ENCODE assay signal across 1 cellular context in the genomic region with DNA sequence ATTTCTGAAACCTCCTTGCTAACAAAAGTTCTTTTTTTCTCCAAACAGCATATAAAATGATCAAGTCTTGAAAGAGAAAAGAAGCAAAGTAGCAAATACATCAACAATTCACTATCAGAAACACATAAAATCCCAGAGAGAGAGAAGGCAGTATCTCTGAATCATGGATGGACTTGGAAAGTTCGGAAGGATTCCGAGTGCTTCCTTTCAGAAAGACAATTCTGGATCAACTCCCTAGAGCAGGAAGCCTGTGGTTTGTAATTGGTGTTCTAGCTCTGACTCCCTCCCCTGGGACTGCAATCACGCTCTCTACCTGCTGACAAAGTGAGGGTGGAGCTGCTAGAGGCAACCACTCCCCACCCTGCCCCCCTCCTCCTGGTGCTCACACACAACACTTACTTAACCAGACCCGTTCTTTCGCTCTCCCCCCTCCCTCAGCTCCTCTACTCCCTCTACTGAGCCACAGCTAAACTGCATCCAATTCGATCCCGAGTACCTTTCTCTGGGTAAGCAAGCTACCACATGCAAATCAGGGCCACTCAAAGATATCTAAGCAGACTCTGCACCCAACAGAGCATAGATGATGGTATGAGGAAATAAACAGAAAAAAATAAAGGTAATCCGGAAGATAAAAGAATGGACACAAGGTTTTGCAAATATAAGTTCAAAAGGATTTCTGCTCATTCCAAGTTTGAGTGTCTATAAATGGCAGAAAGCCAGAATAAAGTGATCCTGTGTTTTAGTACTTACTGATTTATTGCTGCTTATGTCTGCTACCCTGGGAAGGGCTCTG.
TF ChIP-seq lines count a peak whose summit lies in the region.

A gene (minus strand): TSS at position 235 of the 793 bp plus-strand sequence. CDS start 1,957 bp downstream, outside the sequence.

TF ChIP-seq in HEK293, 187 proteins besides CTCF, POLR2A, EP300 and RAD21 (continued from another document and continues in another):
- TF ChIP-seq, protein P1, sequence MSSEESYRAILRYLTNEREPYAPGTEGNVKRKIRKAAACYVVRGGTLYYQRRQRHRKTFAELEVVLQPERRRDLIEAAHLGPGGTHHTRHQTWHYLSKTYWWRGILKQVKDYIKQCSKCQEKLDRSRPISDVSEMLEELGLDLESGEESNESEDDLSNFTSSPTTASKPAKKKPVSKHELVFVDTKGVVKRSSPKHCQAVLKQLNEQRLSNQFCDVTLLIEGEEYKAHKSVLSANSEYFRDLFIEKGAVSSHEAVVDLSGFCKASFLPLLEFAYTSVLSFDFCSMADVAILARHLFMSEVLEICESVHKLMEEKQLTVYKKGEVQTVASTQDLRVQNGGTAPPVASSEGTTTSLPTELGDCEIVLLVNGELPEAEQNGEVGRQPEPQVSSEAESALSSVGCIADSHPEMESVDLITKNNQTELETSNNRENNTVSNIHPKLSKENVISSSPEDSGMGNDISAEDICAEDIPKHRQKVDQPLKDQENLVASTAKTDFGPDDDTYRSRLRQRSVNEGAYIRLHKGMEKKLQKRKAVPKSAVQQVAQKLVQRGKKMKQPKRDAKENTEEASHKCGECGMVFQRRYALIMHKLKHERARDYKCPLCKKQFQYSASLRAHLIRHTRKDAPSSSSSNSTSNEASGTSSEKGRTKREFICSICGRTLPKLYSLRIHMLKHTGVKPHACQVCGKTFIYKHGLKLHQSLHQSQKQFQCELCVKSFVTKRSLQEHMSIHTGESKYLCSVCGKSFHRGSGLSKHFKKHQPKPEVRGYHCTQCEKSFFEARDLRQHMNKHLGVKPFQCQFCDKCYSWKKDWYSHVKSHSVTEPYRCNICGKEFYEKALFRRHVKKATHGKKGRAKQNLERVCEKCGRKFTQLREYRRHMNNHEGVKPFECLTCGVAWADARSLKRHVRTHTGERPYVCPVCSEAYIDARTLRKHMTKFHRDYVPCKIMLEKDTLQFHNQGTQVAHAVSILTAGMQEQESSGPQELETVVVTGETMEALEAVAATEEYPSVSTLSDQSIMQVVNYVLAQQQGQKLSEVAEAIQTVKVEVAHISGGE (tag by site-specific recombination; conservative IDR thresholded peaks at IDR 0.05; ENCODE audit: low read depth): peak; percentile 61
- TF ChIP-seq, protein P2, sequence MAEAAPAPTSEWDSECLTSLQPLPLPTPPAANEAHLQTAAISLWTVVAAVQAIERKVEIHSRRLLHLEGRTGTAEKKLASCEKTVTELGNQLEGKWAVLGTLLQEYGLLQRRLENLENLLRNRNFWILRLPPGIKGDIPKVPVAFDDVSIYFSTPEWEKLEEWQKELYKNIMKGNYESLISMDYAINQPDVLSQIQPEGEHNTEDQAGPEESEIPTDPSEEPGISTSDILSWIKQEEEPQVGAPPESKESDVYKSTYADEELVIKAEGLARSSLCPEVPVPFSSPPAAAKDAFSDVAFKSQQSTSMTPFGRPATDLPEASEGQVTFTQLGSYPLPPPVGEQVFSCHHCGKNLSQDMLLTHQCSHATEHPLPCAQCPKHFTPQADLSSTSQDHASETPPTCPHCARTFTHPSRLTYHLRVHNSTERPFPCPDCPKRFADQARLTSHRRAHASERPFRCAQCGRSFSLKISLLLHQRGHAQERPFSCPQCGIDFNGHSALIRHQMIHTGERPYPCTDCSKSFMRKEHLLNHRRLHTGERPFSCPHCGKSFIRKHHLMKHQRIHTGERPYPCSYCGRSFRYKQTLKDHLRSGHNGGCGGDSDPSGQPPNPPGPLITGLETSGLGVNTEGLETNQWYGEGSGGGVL (tag by site-specific recombination; IDR thresholded peaks at IDR 0.05): peak; percentile 99
- peak; percentile 73 for TF ChIP-seq KLF10 (tag by site-specific recombination; IDR thresholded peaks at IDR 0.05)
- no peak for TF ChIP-seq ZNF133 (tag by site-specific recombination; IDR thresholded peaks at IDR 0.05)
- TF ChIP-seq ZNF23 (tag by site-specific recombination; IDR thresholded peaks at IDR 0.05; ENCODE audit: borderline replicate concordance): no peak
- peak; percentile 91 for TF ChIP-seq ZNF2 (tag by site-specific recombination; IDR thresholded peaks at IDR 0.05)
- TF ChIP-seq ZNF626 (tag by site-specific recombination; IDR thresholded peaks at IDR 0.05): no peak
- TF ChIP-seq, protein P3, sequence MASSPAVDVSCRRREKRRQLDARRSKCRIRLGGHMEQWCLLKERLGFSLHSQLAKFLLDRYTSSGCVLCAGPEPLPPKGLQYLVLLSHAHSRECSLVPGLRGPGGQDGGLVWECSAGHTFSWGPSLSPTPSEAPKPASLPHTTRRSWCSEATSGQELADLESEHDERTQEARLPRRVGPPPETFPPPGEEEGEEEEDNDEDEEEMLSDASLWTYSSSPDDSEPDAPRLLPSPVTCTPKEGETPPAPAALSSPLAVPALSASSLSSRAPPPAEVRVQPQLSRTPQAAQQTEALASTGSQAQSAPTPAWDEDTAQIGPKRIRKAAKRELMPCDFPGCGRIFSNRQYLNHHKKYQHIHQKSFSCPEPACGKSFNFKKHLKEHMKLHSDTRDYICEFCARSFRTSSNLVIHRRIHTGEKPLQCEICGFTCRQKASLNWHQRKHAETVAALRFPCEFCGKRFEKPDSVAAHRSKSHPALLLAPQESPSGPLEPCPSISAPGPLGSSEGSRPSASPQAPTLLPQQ (tag by site-specific recombination; IDR thresholded peaks at IDR 0.05): peak; percentile 66; the same call in 1 of the 2 replicates
- TF ChIP-seq, protein P4, sequence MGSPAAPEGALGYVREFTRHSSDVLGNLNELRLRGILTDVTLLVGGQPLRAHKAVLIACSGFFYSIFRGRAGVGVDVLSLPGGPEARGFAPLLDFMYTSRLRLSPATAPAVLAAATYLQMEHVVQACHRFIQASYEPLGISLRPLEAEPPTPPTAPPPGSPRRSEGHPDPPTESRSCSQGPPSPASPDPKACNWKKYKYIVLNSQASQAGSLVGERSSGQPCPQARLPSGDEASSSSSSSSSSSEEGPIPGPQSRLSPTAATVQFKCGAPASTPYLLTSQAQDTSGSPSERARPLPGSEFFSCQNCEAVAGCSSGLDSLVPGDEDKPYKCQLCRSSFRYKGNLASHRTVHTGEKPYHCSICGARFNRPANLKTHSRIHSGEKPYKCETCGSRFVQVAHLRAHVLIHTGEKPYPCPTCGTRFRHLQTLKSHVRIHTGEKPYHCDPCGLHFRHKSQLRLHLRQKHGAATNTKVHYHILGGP (tag by site-specific recombination; IDR thresholded peaks at IDR 0.05): no peak
- peak; percentile 73; the same call in 1 of the 2 replicates for TF ChIP-seq ZNF391 (tag by site-specific recombination; IDR thresholded peaks at IDR 0.05; ENCODE audit: borderline replicate concordance, low read depth)
- TF ChIP-seq ZNF248 (tag by site-specific recombination; IDR thresholded peaks at IDR 0.05): no peak
- TF ChIP-seq ZNF174 (tag by site-specific recombination; IDR thresholded peaks at IDR 0.05): no peak
- no peak for TF ChIP-seq ZNF175 (tag by site-specific recombination; IDR thresholded peaks at IDR 0.05)
- TF ChIP-seq GLIS2 (tag by site-specific recombination; IDR thresholded peaks at IDR 0.05): peak; percentile 87
- no peak for TF ChIP-seq ZNF121 (tag by site-specific recombination; IDR thresholded peaks at IDR 0.05)
- TF ChIP-seq ZNF600 (tag by site-specific recombination; IDR thresholded peaks at IDR 0.05): peak; percentile 96; the same call in 1 of the 2 replicates
- no peak for TF ChIP-seq ZNF830 (tag by site-specific recombination; IDR thresholded peaks at IDR 0.05; ENCODE audit: low read depth)
- no peak for TF ChIP-seq ZNF529 (tag by site-specific recombination; IDR thresholded peaks at IDR 0.05; ENCODE audit: insufficient replicate concordance)
- no peak for TF ChIP-seq ZNF114 (tag by site-specific recombination; IDR thresholded peaks at IDR 0.05)
- no peak for TF ChIP-seq RBAK (tag by site-specific recombination; IDR thresholded peaks at IDR 0.05)
- no peak for TF ChIP-seq ZBTB20 (tag by site-specific recombination; IDR thresholded peaks at IDR 0.05)
- TF ChIP-seq, protein P5, sequence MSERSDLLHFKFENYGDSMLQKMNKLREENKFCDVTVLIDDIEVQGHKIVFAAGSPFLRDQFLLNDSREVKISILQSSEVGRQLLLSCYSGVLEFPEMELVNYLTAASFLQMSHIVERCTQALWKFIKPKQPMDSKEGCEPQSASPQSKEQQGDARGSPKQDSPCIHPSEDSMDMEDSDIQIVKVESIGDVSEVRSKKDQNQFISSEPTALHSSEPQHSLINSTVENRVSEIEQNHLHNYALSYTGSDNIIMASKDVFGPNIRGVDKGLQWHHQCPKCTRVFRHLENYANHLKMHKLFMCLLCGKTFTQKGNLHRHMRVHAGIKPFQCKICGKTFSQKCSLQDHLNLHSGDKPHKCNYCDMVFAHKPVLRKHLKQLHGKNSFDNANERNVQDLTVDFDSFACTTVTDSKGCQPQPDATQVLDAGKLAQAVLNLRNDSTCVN (tag by site-specific recombination; optimal IDR thresholded peaks at IDR 0.05): no peak
- TF ChIP-seq, protein P6, sequence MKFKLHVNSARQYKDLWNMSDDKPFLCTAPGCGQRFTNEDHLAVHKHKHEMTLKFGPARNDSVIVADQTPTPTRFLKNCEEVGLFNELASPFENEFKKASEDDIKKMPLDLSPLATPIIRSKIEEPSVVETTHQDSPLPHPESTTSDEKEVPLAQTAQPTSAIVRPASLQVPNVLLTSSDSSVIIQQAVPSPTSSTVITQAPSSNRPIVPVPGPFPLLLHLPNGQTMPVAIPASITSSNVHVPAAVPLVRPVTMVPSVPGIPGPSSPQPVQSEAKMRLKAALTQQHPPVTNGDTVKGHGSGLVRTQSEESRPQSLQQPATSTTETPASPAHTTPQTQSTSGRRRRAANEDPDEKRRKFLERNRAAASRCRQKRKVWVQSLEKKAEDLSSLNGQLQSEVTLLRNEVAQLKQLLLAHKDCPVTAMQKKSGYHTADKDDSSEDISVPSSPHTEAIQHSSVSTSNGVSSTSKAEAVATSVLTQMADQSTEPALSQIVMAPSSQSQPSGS (tag by site-specific recombination; IDR thresholded peaks at IDR 0.05; ENCODE audit: low read depth): peak; percentile 49; the same call in 1 of the 2 replicates
- TF ChIP-seq, protein P7, sequence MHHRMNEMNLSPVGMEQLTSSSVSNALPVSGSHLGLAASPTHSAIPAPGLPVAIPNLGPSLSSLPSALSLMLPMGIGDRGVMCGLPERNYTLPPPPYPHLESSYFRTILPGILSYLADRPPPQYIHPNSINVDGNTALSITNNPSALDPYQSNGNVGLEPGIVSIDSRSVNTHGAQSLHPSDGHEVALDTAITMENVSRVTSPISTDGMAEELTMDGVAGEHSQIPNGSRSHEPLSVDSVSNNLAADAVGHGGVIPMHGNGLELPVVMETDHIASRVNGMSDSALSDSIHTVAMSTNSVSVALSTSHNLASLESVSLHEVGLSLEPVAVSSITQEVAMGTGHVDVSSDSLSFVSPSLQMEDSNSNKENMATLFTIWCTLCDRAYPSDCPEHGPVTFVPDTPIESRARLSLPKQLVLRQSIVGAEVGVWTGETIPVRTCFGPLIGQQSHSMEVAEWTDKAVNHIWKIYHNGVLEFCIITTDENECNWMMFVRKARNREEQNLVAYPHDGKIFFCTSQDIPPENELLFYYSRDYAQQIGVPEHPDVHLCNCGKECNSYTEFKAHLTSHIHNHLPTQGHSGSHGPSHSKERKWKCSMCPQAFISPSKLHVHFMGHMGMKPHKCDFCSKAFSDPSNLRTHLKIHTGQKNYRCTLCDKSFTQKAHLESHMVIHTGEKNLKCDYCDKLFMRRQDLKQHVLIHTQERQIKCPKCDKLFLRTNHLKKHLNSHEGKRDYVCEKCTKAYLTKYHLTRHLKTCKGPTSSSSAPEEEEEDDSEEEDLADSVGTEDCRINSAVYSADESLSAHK (tag by site-specific recombination; IDR thresholded peaks at IDR 0.05): peak; percentile 79
- TF ChIP-seq ZNF202 (tag by site-specific recombination; IDR thresholded peaks at IDR 0.05; ENCODE audit: borderline replicate concordance): no peak
- no peak for TF ChIP-seq YY2 (tag by site-specific recombination; IDR thresholded peaks at IDR 0.05)
- no peak for TF ChIP-seq ZNF169 (tag by site-specific recombination; IDR thresholded peaks at IDR 0.05)
- TF ChIP-seq, protein P8, sequence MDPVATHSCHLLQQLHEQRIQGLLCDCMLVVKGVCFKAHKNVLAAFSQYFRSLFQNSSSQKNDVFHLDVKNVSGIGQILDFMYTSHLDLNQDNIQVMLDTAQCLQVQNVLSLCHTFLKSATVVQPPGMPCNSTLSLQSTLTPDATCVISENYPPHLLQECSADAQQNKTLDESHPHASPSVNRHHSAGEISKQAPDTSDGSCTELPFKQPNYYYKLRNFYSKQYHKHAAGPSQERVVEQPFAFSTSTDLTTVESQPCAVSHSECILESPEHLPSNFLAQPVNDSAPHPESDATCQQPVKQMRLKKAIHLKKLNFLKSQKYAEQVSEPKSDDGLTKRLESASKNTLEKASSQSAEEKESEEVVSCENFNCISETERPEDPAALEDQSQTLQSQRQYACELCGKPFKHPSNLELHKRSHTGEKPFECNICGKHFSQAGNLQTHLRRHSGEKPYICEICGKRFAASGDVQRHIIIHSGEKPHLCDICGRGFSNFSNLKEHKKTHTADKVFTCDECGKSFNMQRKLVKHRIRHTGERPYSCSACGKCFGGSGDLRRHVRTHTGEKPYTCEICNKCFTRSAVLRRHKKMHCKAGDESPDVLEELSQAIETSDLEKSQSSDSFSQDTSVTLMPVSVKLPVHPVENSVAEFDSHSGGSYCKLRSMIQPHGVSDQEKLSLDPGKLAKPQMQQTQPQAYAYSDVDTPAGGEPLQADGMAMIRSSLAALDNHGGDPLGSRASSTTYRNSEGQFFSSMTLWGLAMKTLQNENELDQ (tag by site-specific recombination; IDR thresholded peaks at IDR 0.05; ENCODE audit: low read depth): no peak
- no peak for TF ChIP-seq ZNF311 (tag by site-specific recombination; IDR thresholded peaks at IDR 0.05; ENCODE audit: borderline replicate concordance)
- TF ChIP-seq ZNF366 (tag by site-specific recombination; conservative IDR thresholded peaks at IDR 0.05): peak; percentile 99
- TF ChIP-seq ZNF426 (tag by site-specific recombination; IDR thresholded peaks at IDR 0.05): no peak
- no peak for TF ChIP-seq ZNF549 (tag by site-specific recombination; IDR thresholded peaks at IDR 0.05)
- TF ChIP-seq ZNF623 (tag by site-specific recombination; IDR thresholded peaks at IDR 0.05): no peak
- no peak; the same call in 1 of the 2 replicates for TF ChIP-seq ZNF558 (tag by site-specific recombination; IDR thresholded peaks at IDR 0.05)
- TF ChIP-seq ZNF473 (tag by site-specific recombination; IDR thresholded peaks at IDR 0.05): no peak
- TF ChIP-seq BCL11A (tag by site-specific recombination; IDR thresholded peaks at IDR 0.05; ENCODE audit: low read depth): no peak
- peak; percentile 71 for TF ChIP-seq ZNF76 (tag by site-specific recombination; IDR thresholded peaks at IDR 0.05; ENCODE audit: borderline replicate concordance, low read depth)
- TF ChIP-seq, protein P9, sequence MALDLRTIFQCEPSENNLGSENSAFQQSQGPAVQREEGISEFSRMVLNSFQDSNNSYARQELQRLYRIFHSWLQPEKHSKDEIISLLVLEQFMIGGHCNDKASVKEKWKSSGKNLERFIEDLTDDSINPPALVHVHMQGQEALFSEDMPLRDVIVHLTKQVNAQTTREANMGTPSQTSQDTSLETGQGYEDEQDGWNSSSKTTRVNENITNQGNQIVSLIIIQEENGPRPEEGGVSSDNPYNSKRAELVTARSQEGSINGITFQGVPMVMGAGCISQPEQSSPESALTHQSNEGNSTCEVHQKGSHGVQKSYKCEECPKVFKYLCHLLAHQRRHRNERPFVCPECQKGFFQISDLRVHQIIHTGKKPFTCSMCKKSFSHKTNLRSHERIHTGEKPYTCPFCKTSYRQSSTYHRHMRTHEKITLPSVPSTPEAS (tag by site-specific recombination; IDR thresholded peaks at IDR 0.05): peak; percentile 53; the same call in 1 of the 2 replicates
- no peak for TF ChIP-seq ZNF707 (tag by site-specific recombination; IDR thresholded peaks at IDR 0.05)
